In the genomic region with DNA sequence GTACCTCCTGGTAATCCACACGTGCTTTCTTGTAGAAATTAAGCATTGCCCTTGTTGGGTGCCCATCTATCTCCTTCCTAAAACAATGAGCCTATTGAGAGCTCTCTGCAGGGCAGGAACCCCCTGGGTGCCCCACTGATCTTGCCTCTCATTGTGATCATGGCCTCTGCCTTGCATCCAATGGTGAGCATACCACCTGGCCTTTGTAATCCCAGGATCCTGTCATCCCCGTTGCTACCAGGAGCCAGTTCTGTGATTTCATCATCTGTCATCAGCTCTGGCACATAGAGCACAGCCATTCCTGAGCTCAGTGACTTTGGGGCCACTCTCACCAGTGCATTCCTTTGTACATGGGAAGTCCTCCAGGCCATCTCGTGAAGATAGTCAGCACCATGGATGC, we compare ENCODE assay signal across 25 cellular contexts.
DNase-seq lines count a peak whose midpoint lies in the region; ATAC-seq, FAIRE-seq and TF ChIP-seq lines count a peak whose summit lies in the region.
"Had no signal": no experiment of that assay in that cellular context is flagged by ENCODE, and none has a peak within 500 bp of the region (broad histone marks: within the 10 kb centered on the region; RNA-seq: fewer than 3 reads in every experiment).

No MANE protein-coding gene starts in this region.

- no peak for TF ChIP-seq EP300 in H1 (IDR thresholded peaks at IDR 0.05; ENCODE audit: borderline replicate concordance in 1 of 2, low read depth in 2 of 2, low read length in 2 of 2)

- H3K18ac ChIP-seq in H1 (ENCODE audit: extremely low read depth, low read length): 0 out of 2 replicates have a peak overlapping the region, but pooled peaks have one; percentile 6

- H3K4me1 Mint-ChIP-seq in activated naive CD4-positive, alpha-beta T cell treated with anti-CD3 and anti-CD28 coated beads for 36 hours (ENCODE audit: low read depth): peaks cover 41% of the 10 kb centered on the region

- H3K4me1 ChIP-seq in right atrium auricular region (peaks cover 0 to 7% of the 10 kb centered on the region in 2 donors), left ventricle myocardium inferior (peaks cover 5% of the 10 kb centered on the region), H1 (replicated peaks in 1 of 4; ENCODE audit: control insufficient read depth in 3 of 4, insufficient read depth in 4 of 4, low read length in 3 of 4) (no peaks in the 10 kb centered on the region; a peak in 2 of 7 replicates)

- intact Hi-C loops in left ventricle myocardium inferior (cut with micrococcal nuclease): no loop called here
- intact Hi-C loops in activated naive CD4-positive, alpha-beta T cell treated with anti-CD3 and anti-CD28 coated beads for 36 hours (cut with micrococcal nuclease): loop anchor here (5.0 to 10.0 kb wide), 5 partner anchors 106 to 316 kb away; no protein-coding TSS in a partner anchor

- H3K9me3 Mint-ChIP-seq in activated naive CD4-positive, alpha-beta T cell treated with anti-CD3 and anti-CD28 coated beads for 36 hours: peaks cover 3% of the 10 kb centered on the region
- H3K9me3 Mint-ChIP-seq: nephron progenitor cell, type B pancreatic cell had no signal

- no peak overlapping the region for H4K5ac ChIP-seq in H1 (ENCODE audit: insufficient read length, low read depth, low read length)

- no peaks in the 10 kb centered on the region for H3K9me3 ChIP-seq in right atrium auricular region
- H3K9me3 ChIP-seq in left ventricle myocardium inferior (replicated peaks): no peaks in the 10 kb centered on the region
- H3K9me3 ChIP-seq in H1 (ENCODE audit: insufficient read depth in 2 of 2, low read depth in 1 of 2, low read length in 1 of 2): no peaks in the 10 kb centered on the region
- H3K9me3 ChIP-seq: left lung had no signal

- H2AFZ ChIP-seq in H1 (ENCODE audit: low read length): no peak overlapping the region
- H2AFZ ChIP-seq: PC-9 had no signal

- no peak overlapping the region for H3K27ac ChIP-seq in right atrium auricular region
- no peak overlapping the region for H3K27ac ChIP-seq in left ventricle myocardium inferior (replicated peaks)
- H3K27ac ChIP-seq in H1 (ENCODE audit: low read depth, low read length): no peak overlapping the region
- H3K27ac ChIP-seq: cardiac muscle cell, dorsolateral prefrontal cortex, PC-9 had no signal

- no peak overlapping the region for H3K9ac ChIP-seq in H1 (replicated peaks in 1 of 4; ENCODE audit: extremely low read depth in 1 of 4, low read depth in 3 of 4, low read length in 3 of 4)

- no peak for ATAC-seq in HG03196 (IDR thresholded peaks at IDR 0.05; ENCODE audit: unreplicated experiment)
- ATAC-seq: left lung, sciatic nerve had no signal

- no peak for FAIRE-seq in H1 (lab: Jason Lieb, UNC)

- H2BK12ac ChIP-seq in H1 (ENCODE audit: low read depth, low read length): peak overlapping the region; percentile 60; the same call in 1 of the 2 replicates

- no peak overlapping the region for H2BK15ac ChIP-seq in H1 (ENCODE audit: low read length)

- POLR2A ChIA-PET in H1 (lab: Charles Lee; ENCODE audit: partially characterized antibody): no interaction called here

- H2BK5ac ChIP-seq in H1 (ENCODE audit: low read depth, low read length): no peak overlapping the region

- no peak for TF ChIP-seq RAD21 in H1 (IDR thresholded peaks at IDR 0.05 in 1 of 2, conservative IDR thresholded peaks at IDR 0.05 in 1 of 2; ENCODE audit: low read depth in 2 of 2, low read length in 2 of 2)

- no peak overlapping the region for H3K23ac ChIP-seq in H1 (ENCODE audit: insufficient read length)

- H3K36me3 ChIP-seq in right atrium auricular region: no peaks in the 10 kb centered on the region
- H3K36me3 ChIP-seq in left ventricle myocardium inferior: no peaks in the 10 kb centered on the region
- no peaks in the 10 kb centered on the region for H3K36me3 ChIP-seq in H1 (ENCODE audit: control insufficient read depth in 2 of 4, insufficient read depth in 4 of 4, low read length in 3 of 4)
- H3K36me3 ChIP-seq: cardiac muscle cell, left lung had no signal

- H4K91ac ChIP-seq in H1 (replicated peaks; ENCODE audit: insufficient read length, low read length): no peak overlapping the region

- H3K4me2 ChIP-seq in H1 (ENCODE audit: insufficient read depth in 1 of 2, low read depth in 2 of 2, low read length in 2 of 2): no peak overlapping the region
- H3K4me2 ChIP-seq: PC-9 had no signal

- TF ChIP-seq CTCF in right atrium auricular region (IDR thresholded peaks at IDR 0.05) (no peak), left ventricle myocardium inferior (IDR thresholded peaks at IDR 0.05; ENCODE audit: borderline replicate concordance) (no peak), H1 (IDR thresholded peaks at IDR 0.05; ENCODE audit: control extremely low read depth in 1 of 3, insufficient read depth in 1 of 3, low read depth in 1 of 3, low read length in 3 of 3) (no peak)

- H3K36me3 Mint-ChIP-seq in activated naive CD4-positive, alpha-beta T cell treated with anti-CD3 and anti-CD28 coated beads for 36 hours (ENCODE audit: low read depth): no peaks in the 10 kb centered on the region
- H3K36me3 Mint-ChIP-seq: type B pancreatic cell had no signal

- no peaks in the 10 kb centered on the region for H4K20me1 ChIP-seq in H1 (replicated peaks in 1 of 2; ENCODE audit: control insufficient read depth in 1 of 2, insufficient read depth in 2 of 2, low read length in 2 of 2)

- H3K27me3 ChIP-seq in right atrium auricular region (no peaks in the 10 kb centered on the region), left ventricle myocardium inferior (ENCODE audit: low read depth) (no peaks in the 10 kb centered on the region), H1 (replicated peaks in 1 of 4; ENCODE audit: control insufficient read depth in 3 of 4, extremely low read depth in 1 of 4, insufficient read depth in 3 of 4, low read length in 3 of 4) (no peaks in the 10 kb centered on the region)
- H3K27me3 ChIP-seq: cardiac muscle cell, dorsolateral prefrontal cortex, left lung had no signal

- H3K56ac ChIP-seq in H1 (replicated peaks; ENCODE audit: insufficient read length, low read depth, low read length): no peak overlapping the region

- TF ChIP-seq POLR2A in H1 (IDR thresholded peaks at IDR 0.05; ENCODE audit: control extremely low read depth in 1 of 2, low read depth in 2 of 2, low read length in 2 of 2): no peak

- no peaks in the 10 kb centered on the region for H3K23me2 ChIP-seq in H1 (ENCODE audit: low read depth, low read length)

- H2BK20ac ChIP-seq in H1 (ENCODE audit: low read length): no peak overlapping the region

- DNase-seq in right atrium auricular region (ENCODE audit: low spot score): peak; percentile 46
- DNase-seq in left ventricle myocardium inferior: no peak
- DNase-seq in NCI-H69 (lab: John Stamatoyannopoulos, UW): peak; percentile 61
- no peak for DNase-seq in H1 (ENCODE audit: low read depth in 1 of 2, low spot score in 2 of 2)
- no peak for DNase-seq in activated naive CD4-positive, alpha-beta T cell treated with anti-CD3 and anti-CD28 coated beads for 36 hours
- DNase-seq in activated CD4-positive, alpha-beta T cell treated with anti-CD3 and anti-CD28 coated beads for 4 hours: no peak
- DNase-seq: activated naive CD4-positive, alpha-beta T cell treated with Interleukin-2 at 50 U/mL for 16 hours; activated T-cell treated with anti-CD3 and anti-CD28 coated beads, Interleukin-2, amount 50 U/mL, for 24 hours; anterior cingulate cortex; DMS153; dorsolateral prefrontal cortex; GDM1; HCEC 1CT; KBM-7; left lung; midbrain; NCI-H1048; NCI-H2029 treated with DMSO at 0.1 percent for 48 hours; nephron progenitor cell; PC-9; SHP77 treated with DMSO at 0.1 percent for 48 hours had no signal

- H2BK120ac ChIP-seq in H1 (replicated peaks; ENCODE audit: low read depth, low read length): no peak overlapping the region

- 77% methylated on average over 3 of the region's 3 CpGs; no CpG with 5 or more reads in 1 of the 2 experiments for WGBS in H1 (ENCODE audit: extremely low coverage in 1 of 2, insufficient coverage in 1 of 2, insufficient read length in 1 of 2, insufficient replicate concordance in 2 of 2, low coverage in 1 of 2, low lambda C conversion rate in 2 of 2, missing lambda C conversion rate in 1 of 2), 2 experiments

- CTCF ChIA-PET in H1 (lab: Charles Lee; ENCODE audit: partially characterized antibody): interaction anchor here (0.8 kb wide), 1 partner anchor 559 kb away, joined by 3 read pairs; no protein-coding TSS in a partner anchor
- CTCF ChIA-PET in activated naive CD4-positive, alpha-beta T cell treated with anti-CD3 and anti-CD28 coated beads for 36 hours (lab: Charles Lee): interaction anchor here (0.6 to 1.0 kb wide), 4 partner anchors 10 to 447 kb away, joined by 3 read pairs; no protein-coding TSS in a partner anchor

- no peak overlapping the region for H3K27ac Mint-ChIP-seq in activated naive CD4-positive, alpha-beta T cell treated with anti-CD3 and anti-CD28 coated beads for 36 hours
- H3K27ac Mint-ChIP-seq: activated T-cell treated with anti-CD3 and anti-CD28 coated beads, Interleukin-2, amount 50 U/mL, for 24 hours; nephron progenitor cell; type B pancreatic cell had no signal

- no peak overlapping the region for H3K4me3 ChIP-seq in right atrium auricular region
- no peak overlapping the region for H3K4me3 ChIP-seq in left ventricle myocardium inferior
- H3K4me3 ChIP-seq in H1 (ENCODE audit: extremely low read depth in 1 of 4, insufficient read depth in 2 of 4, low read depth in 3 of 4, low read length in 4 of 4): no peak overlapping the region
- H3K4me3 ChIP-seq: cardiac muscle cell, dorsolateral prefrontal cortex, left lung, PC-9 had no signal

- H3K4ac ChIP-seq in H1 (replicated peaks; ENCODE audit: insufficient read length, low read depth, low read length): no peak overlapping the region

- H3K79me1 ChIP-seq in H1 (ENCODE audit: low read depth, low read length): no peaks in the 10 kb centered on the region

- peaks cover 5% of the 10 kb centered on the region for H3K27me3 Mint-ChIP-seq in activated naive CD4-positive, alpha-beta T cell treated with anti-CD3 and anti-CD28 coated beads for 36 hours (ENCODE audit: low read depth)
- H3K27me3 Mint-ChIP-seq: type B pancreatic cell had no signal

- no peak overlapping the region for H4K8ac ChIP-seq in H1 (ENCODE audit: extremely low read depth, insufficient read depth, low read length)

- H3K79me2 ChIP-seq in H1 (ENCODE audit: control insufficient read depth in 1 of 2, insufficient read depth in 2 of 2, low read length in 2 of 2): no peaks in the 10 kb centered on the region

- H3K4me3 Mint-ChIP-seq in activated naive CD4-positive, alpha-beta T cell treated with anti-CD3 and anti-CD28 coated beads for 36 hours: no peak overlapping the region
- H3K4me3 Mint-ChIP-seq: activated T-cell treated with anti-CD3 and anti-CD28 coated beads, Interleukin-2, amount 50 U/mL, for 24 hours; nephron progenitor cell; type B pancreatic cell had no signal

- H2AK5ac ChIP-seq in H1 (ENCODE audit: low read depth, low read length): no peak overlapping the region

- no peak overlapping the region for H3K14ac ChIP-seq in H1 (ENCODE audit: insufficient read length)

TF ChIP-seq in H1, 55 proteins besides CTCF, POLR2A, EP300 and RAD21 (continues in another document):
- TF ChIP-seq KDM4A (IDR thresholded peaks at IDR 0.05; ENCODE audit: low read depth, low read length, severe bottlenecking) (no peak), SP1 (IDR thresholded peaks at IDR 0.05; ENCODE audit: low read depth, low read length) (no peak), BCL11A (IDR thresholded peaks at IDR 0.05; ENCODE audit: low read depth in 2 of 2, low read length in 2 of 2) (no peak), HDAC6 (IDR thresholded peaks at IDR 0.05; ENCODE audit: low read depth, low read length) (no peak)

Comparison
In these comparisons a context has a peak if more than half of its experiments do, and no peak if none do; other contexts are left out.
1. DNase-seq: peak in right atrium auricular region (single experiment) and NCI-H69 (single experiment); none in left ventricle myocardium inferior (single experiment), H1 (0 of 2), activated naive CD4-positive, alpha-beta T cell treated with anti-CD3 and anti-CD28 coated beads for 36 hours (single experiment) and activated CD4-positive, alpha-beta T cell treated with anti-CD3 and anti-CD28 coated beads for 4 hours (0 of 2).